In genomic region chr1:59020151-59020997, GRCh38 we compare ENCODE assay signal across 8 cellular contexts.
DNase-seq lines count a peak whose midpoint lies in the region; ATAC-seq, FAIRE-seq and TF ChIP-seq lines count a peak whose summit lies in the region.

No MANE protein-coding gene starts in this region.

- no peak for TF ChIP-seq CTCF in K562 (IDR thresholded peaks at IDR 0.05 in 2 of 3, conservative IDR thresholded peaks at IDR 0.05 in 1 of 3; ENCODE audit: insufficient read depth in 2 of 3, low read depth in 1 of 3, low read length in 3 of 3)

- no peak for TF ChIP-seq POLR2A in K562 (conservative IDR thresholded peaks at IDR 0.05)

- H3K79me2 ChIP-seq in K562 (ENCODE audit: control insufficient read depth, insufficient read depth, low read length): no peaks in the 10 kb centered on the region

- in situ Hi-C loops in K562 (cut with MboI): no loop called here

- peak overlapping the region; percentile 90 to 96 for H3K27ac Mint-ChIP-seq in T-cell

- peak overlapping the region; percentile 79 for H2AFZ ChIP-seq in K562 (ENCODE audit: low read depth, low read length)

- peak overlapping the region in 5 of 10 experiments; percentile 7 to 35 (median 28); a peak in 6 of 20 replicates for H3K4me3 ChIP-seq in BLaER1 treated with 17β-estradiol and CSF1 and Interleukin-3, amounts not matched to agents 10 nM and 100 nM
- no peak overlapping the region; the same call in 1 of the 2 replicates for H3K4me3 ChIP-seq in K562

- H3K27me3 Mint-ChIP-seq in T-cell: no peaks in the 10 kb centered on the region

- H3K9me3 Mint-ChIP-seq in T-cell: peaks cover 0 to 7% (median 3%) of the 10 kb centered on the region in 3 donors

- no peaks in the 10 kb centered on the region for H3K9me1 ChIP-seq in K562 (ENCODE audit: control insufficient read depth, insufficient read depth, low read length)

- peaks cover 0 to 9% (median 0%) of the 10 kb centered on the region in 11 experiments; a peak in 2 of 22 replicates for H3K9me3 ChIP-seq in BLaER1 treated with 17β-estradiol and CSF1 and Interleukin-3, amounts not matched to agents 10 nM and 100 nM (replicated peaks in 1 of 11)
- H3K9me3 ChIP-seq in K562 (replicated peaks; ENCODE audit: control insufficient read depth, insufficient read depth, low read depth, low read length): no peaks in the 10 kb centered on the region

- FAIRE-seq in K562 (lab: Jason Lieb, UNC): peak; percentile 85

- peak overlapping the region in 9 of 11 experiments; percentile 15 to 65 (median 38); a peak in 14 of 22 replicates for H3K9ac ChIP-seq in BLaER1 treated with 17β-estradiol and CSF1 and Interleukin-3, amounts not matched to agents 10 nM and 100 nM
- H3K9ac ChIP-seq in K562 (ENCODE audit: insufficient read depth in 1 of 2, low read depth in 2 of 2, low read length in 2 of 2): peak overlapping the region in 1 of 2 experiments; percentile 36; a peak in 1 of 4 replicates

- H3K36me3 Mint-ChIP-seq in T-cell: no peaks in the 10 kb centered on the region

- peaks cover 20 to 66% (median 34%) of the 10 kb centered on the region in 10 experiments for H3K4me1 ChIP-seq in BLaER1 treated with 17β-estradiol and CSF1 and Interleukin-3, amounts not matched to agents 10 nM and 100 nM
- peaks cover 0 to 15% of the 10 kb centered on the region in 2 experiments; a peak in 3 of 5 replicates for H3K4me1 ChIP-seq in K562 (replicated peaks in 1 of 2; ENCODE audit: control insufficient read depth in 2 of 2, insufficient read depth in 2 of 2, low read length in 2 of 2)

- H3K4me1 Mint-ChIP-seq in T-cell: peaks cover 28 to 31% (median 29%) of the 10 kb centered on the region in 3 donors

- WGBS in K562 (ENCODE audit: insufficient coverage, low coverage, missing lambda C conversion rate): 50% methylated on average over 2 of the region's 2 CpGs

- no peaks in the 10 kb centered on the region for H3K27me3 ChIP-seq in BLaER1 treated with 17β-estradiol and CSF1 and Interleukin-3, amounts not matched to agents 10 nM and 100 nM
- H3K27me3 ChIP-seq in K562 (ENCODE audit: control insufficient read depth in 2 of 2, insufficient read depth in 2 of 2, low read length in 2 of 2): no peaks in the 10 kb centered on the region

- H4K20me1 ChIP-seq in BLaER1 treated with 17β-estradiol and CSF1 and Interleukin-3, amounts not matched to agents 10 nM and 100 nM: no peaks in the 10 kb centered on the region
- no peaks in the 10 kb centered on the region for H4K20me1 ChIP-seq in K562 (replicated peaks; ENCODE audit: control insufficient read depth, insufficient read depth, low read length)

- POLR2A ChIA-PET in T-cell (lab: Charles Lee) (interaction anchor here in 1 of 2 donors (0.5 kb wide), 1 partner anchor 53 kb away, joined by 3 read pairs; no protein-coding TSS in a partner anchor), K562 (lab: Yijun Ruan, JAX) (interaction anchor here (0.6 to 2.3 kb wide), 4 partner anchors 10 to 239 kb away, joined by 3 to 9 read pairs (median 6); no protein-coding TSS in a partner anchor)

- no peaks in the 10 kb centered on the region for H3K36me3 ChIP-seq in BLaER1 treated with 17β-estradiol and CSF1 and Interleukin-3, amounts not matched to agents 10 nM and 100 nM
- no peaks in the 10 kb centered on the region for H3K36me3 ChIP-seq in K562 (ENCODE audit: control insufficient read depth, insufficient read depth, low read length)

- H3K4me3 Mint-ChIP-seq in T-cell: peak overlapping the region; percentile 72 to 81 (median 74)

- no TSS peak for BruUV-seq in K562 (replicated peaks; lab: Mats Ljungman, UMichigan)

- no peak for TF ChIP-seq RAD21 in K562 (CRISPR knock-in tag; conservative IDR thresholded peaks at IDR 0.05 in 1 of 2, IDR thresholded peaks at IDR 0.05 in 1 of 2)

- CTCF ChIA-PET in T-cell (lab: Charles Lee) (interaction anchor here (0.7 to 1.6 kb wide), 2 partner anchors 134 to 365 kb away, joined by 3 to 4 read pairs; no protein-coding TSS in a partner anchor), K562 (lab: Yijun Ruan, JAX; ENCODE audit: low intra/inter-chr PET ratio) (no interaction called here)

- no peak for TF ChIP-seq EP300 in K562 (IDR thresholded peaks at IDR 0.05; ENCODE audit: low read length)

- peak in 32 of 34 experiments; percentile 4 to 51 (median 22) for DNase-seq in T-cell
- peak in 2 of 4 experiments; percentile 48 to 62 for DNase-seq in K562 (ENCODE audit: extremely low read depth in 1 of 4, low spot score in 3 of 4)
- DNase-seq in left lobe of liver (ENCODE audit: low spot score): no peak
- peak; percentile 39 to 40 for DNase-seq in stimulated activated CD8-positive, alpha-beta memory T cell treated with anti-CD3 and anti-CD28 coated beads, Interleukin-7, amount 100 ng/mL, for 4 hours (ENCODE audit: low read depth in 2 of 2)
- no peak for DNase-seq in NCI-H1092 (lab: John Stamatoyannopoulos, UW)

- ATAC-seq in GM19397 (IDR thresholded peaks at IDR 0.05; ENCODE audit: unreplicated experiment): peak; percentile 75
- peak; percentile 94 for ATAC-seq in HG03469 (IDR thresholded peaks at IDR 0.05; ENCODE audit: unreplicated experiment)
- ATAC-seq in T-cell (replicated peaks in 1 of 4): peak; percentile 90 to 96 (median 91)
- ATAC-seq in K562: peak; percentile 86
- ATAC-seq in left lobe of liver: peak; percentile 93

- intact Hi-C loops in K562 (cut with micrococcal nuclease): no loop called here

- H3K4me2 ChIP-seq in BLaER1 treated with 17β-estradiol and CSF1 and Interleukin-3, amounts not matched to agents 10 nM and 100 nM: peak overlapping the region; percentile 63 to 86 (median 74)
- peak overlapping the region; percentile 62 for H3K4me2 ChIP-seq in K562 (ENCODE audit: insufficient read depth, low read length)

- H3K27ac ChIP-seq in BLaER1 treated with 17β-estradiol and CSF1 and Interleukin-3, amounts not matched to agents 10 nM and 100 nM: peak overlapping the region; percentile 18 to 85 (median 69); a peak in 21 of 22 replicates
- H3K27ac ChIP-seq in K562 (ENCODE audit: extremely low read depth, low read depth, low read length): 0 out of 3 replicates have a peak overlapping the region, but pooled peaks have one; percentile 23

TF ChIP-seq in K562, 482 proteins besides CTCF, POLR2A, EP300 and RAD21 (continues in another document):
- no peak for TF ChIP-seq ZNF184 (CRISPR knock-in tag; IDR thresholded peaks at IDR 0.05)
- no peak for TF ChIP-seq ZNF347 (CRISPR knock-in tag; IDR thresholded peaks at IDR 0.05; ENCODE audit: low read depth)
- no peak for TF ChIP-seq SAP30 (IDR thresholded peaks at IDR 0.05; ENCODE audit: borderline replicate concordance, insufficient read depth, low read depth, low read length, poor library complexity, severe bottlenecking)
- no peak for TF ChIP-seq FUS (optimal IDR thresholded peaks at IDR 0.05; ENCODE audit: low read depth, low read length)
- TF ChIP-seq FOSL1 (tag; conservative IDR thresholded peaks at IDR 0.05): peak; percentile 89
- TF ChIP-seq U2AF1 (optimal IDR thresholded peaks at IDR 0.05; ENCODE audit: low read depth, low read length): no peak
- 0 out of 4 replicates have a peak, but pooled peaks of 1 of the 2 experiments have one; percentile 17 for TF ChIP-seq MNT (conservative IDR thresholded peaks at IDR 0.05)
- TF ChIP-seq TFAP4 (CRISPR knock-in tag; IDR thresholded peaks at IDR 0.05; ENCODE audit: borderline replicate concordance): peak; percentile 84
- TF ChIP-seq MED1 (CRISPR knock-in tag; IDR thresholded peaks at IDR 0.05; ENCODE audit: borderline replicate concordance): no peak
- TF ChIP-seq MAFK (IDR thresholded peaks at IDR 0.05; ENCODE audit: low read length): 0 out of 2 replicates have a peak, but pooled peaks have one; percentile 36
- peak; percentile 60; the same call in 1 of the 2 replicates for TF ChIP-seq SMARCE1 (IDR thresholded peaks at IDR 0.05)
- TF ChIP-seq RUNX1 (IDR thresholded peaks at IDR 0.05; ENCODE audit: low read depth): no peak
- TF ChIP-seq ZBTB1 (CRISPR knock-in tag; IDR thresholded peaks at IDR 0.05; ENCODE audit: borderline replicate concordance, low read depth): no peak
- no peak for TF ChIP-seq BRD4 (IDR thresholded peaks at IDR 0.05)
- TF ChIP-seq NR1H2 (CRISPR knock-in tag; IDR thresholded peaks at IDR 0.05): no peak
- peak; percentile 66; the same call in 1 of the 2 replicates for TF ChIP-seq DPF2 (IDR thresholded peaks at IDR 0.05)
- TF ChIP-seq PPARD (CRISPR knock-in tag; IDR thresholded peaks at IDR 0.05): no peak
- TF ChIP-seq ZBTB8A (IDR thresholded peaks at IDR 0.05; ENCODE audit: partially characterized antibody): no peak
- TF ChIP-seq ARID2 (IDR thresholded peaks at IDR 0.05): no peak
- no peak for TF ChIP-seq ELK1 (CRISPR knock-in tag; IDR thresholded peaks at IDR 0.05)

Comparison
In these comparisons a context has a peak if more than half of its experiments do, and no peak if none do; other contexts are left out.
1. DNase-seq: peak in T-cell (32 of 34) and stimulated activated CD8-positive, alpha-beta memory T cell treated with anti-CD3 and anti-CD28 coated beads, Interleukin-7, amount 100 ng/mL, for 4 hours (2 of 2); none in left lobe of liver (single experiment) and NCI-H1092 (single experiment).
2. Peak in every context shown above with its lines, with median percentiles within 50 percentile points of each other: ATAC-seq.